In genomic region chr1:226738421-226738994, GRCh38 we compare ENCODE assay signal across 8 cellular contexts. TPM values are rescaled to one million over a fixed set of nuclear protein-coding genes. Genes with fewer than 3 reads are reported as not detected.
A peak's percentile ranks its signal among the peaks of the same experiment; 100 is the strongest.
DNase-seq lines count a peak whose midpoint lies in the region; ATAC-seq and TF ChIP-seq lines count a peak whose summit lies in the region.

No MANE protein-coding gene starts in this region.

- H3K27me3 ChIP-seq in SU-DHL-6 (ENCODE audit: low read length), result no peaks in the 10 kb centered on the region
- H3K27me3 ChIP-seq in kidney epithelial cell (ENCODE audit: control insufficient read depth, insufficient read depth, low read length), result no peaks in the 10 kb centered on the region

- TF ChIP-seq CTCF in SU-DHL-6 (IDR thresholded peaks at IDR 0.05; ENCODE audit: insufficient read depth, low read length, poor library complexity, severe bottlenecking) (no peak), kidney epithelial cell (IDR thresholded peaks at IDR 0.05; ENCODE audit: insufficient read depth, low read length, poor library complexity, severe bottlenecking) (peak; percentile 5)

- peak overlapping the region; percentile 96 for H3K4me2 ChIP-seq in SU-DHL-6 (ENCODE audit: low read depth, low read length, poor library complexity, severe bottlenecking)

- H4K20me1 ChIP-seq in SU-DHL-6 (ENCODE audit: low read depth, low read length), result peaks cover 8% of the 10 kb centered on the region; the same call in 1 of the 2 replicates

- peak overlapping the region; percentile 42 for H2AFZ ChIP-seq in SU-DHL-6 (ENCODE audit: low read depth, low read length, severe bottlenecking)

- H3F3A ChIP-seq in SU-DHL-6 (ENCODE audit: insufficient read depth), result peaks cover 23% of the 10 kb centered on the region

- DNase-seq in activated CD4-positive, CD25-positive, alpha-beta regulatory T cell (lab: John Stamatoyannopoulos, UW), result no peak
- DNase-seq in caudate nucleus (lab: John Stamatoyannopoulos, UW), result peak in 17 of 61 donors; percentile 47 to 78 (median 66)
- no peak for DNase-seq in kidney epithelial cell (ENCODE audit: low read depth)
- DNase-seq in stimulated activated CD8-positive, alpha-beta memory T cell treated with anti-CD3 and anti-CD28 coated beads, Interleukin-12 subunit alpha, Interleukin-12 subunit beta, amount 100 ng/mL, for 4 hours (ENCODE audit: low read depth), result peak; percentile 20
- DNase-seq in effector CD8-positive, alpha-beta T cell (lab: John Stamatoyannopoulos, UW), result no peak

- H3K9me2 ChIP-seq in SU-DHL-6 (replicated peaks; ENCODE audit: insufficient read depth, low read length), result no peaks in the 10 kb centered on the region

- peak overlapping the region; percentile 98 for H3K9ac ChIP-seq in SU-DHL-6 (ENCODE audit: low read length)

- peak; percentile 24 to 26 for ATAC-seq in activated CD4-positive, CD25-positive, alpha-beta regulatory T cell treated with anti-CD3 and anti-CD28 coated beads, Interleukin-2, amount 50 U/mL, for 24 hours
- ATAC-seq in HG03159 (IDR thresholded peaks at IDR 0.05; ENCODE audit: unreplicated experiment), result peak; percentile 34

- H3K9me3 ChIP-seq in SU-DHL-6 (ENCODE audit: insufficient read depth, low read length), result no peaks in the 10 kb centered on the region

- H3K27ac ChIP-seq in SU-DHL-6 (ENCODE audit: low read depth, low read length) (peak overlapping the region; percentile 98), caudate nucleus (ENCODE audit: low read depth, low read length) (peak overlapping the region; percentile 97)

- peaks cover 15% of the 10 kb centered on the region; the same call in 1 of the 2 replicates for H3K36me3 ChIP-seq in SU-DHL-6 (ENCODE audit: low read length)
- H3K36me3 ChIP-seq in kidney epithelial cell (ENCODE audit: control insufficient read depth, insufficient read depth, low read length), result no peaks in the 10 kb centered on the region

- H3K4me3 ChIP-seq in SU-DHL-6 (ENCODE audit: insufficient read depth, low read length, poor library complexity, severe bottlenecking), result peak overlapping the region; percentile 99
- H3K4me3 ChIP-seq in kidney epithelial cell (ENCODE audit: low read depth, low read length), result peak overlapping the region; percentile 58

- peaks cover 54% of the 10 kb centered on the region for H3K79me2 ChIP-seq in SU-DHL-6 (ENCODE audit: insufficient read depth, low read length)

RNA-seq across cellular contexts. Expression of gene ITPKB, which starts 0.6 kb away (rescaled TPM):
- total RNA-seq in kidney epithelial cell, result 11.7 and 12.4 TPM in 2 replicates
